Comparison of ENCODE assay signal across 1 cellular context in genomic region chr15:78321786-78322185, GRCh38.
TF ChIP-seq lines count a peak whose summit lies in the region.

No MANE protein-coding gene starts in this region.

TF ChIP-seq in IMR-90, 13 proteins besides CTCF, POLR2A, EP300 and RAD21:
- TF ChIP-seq FOS (IDR thresholded peaks at IDR 0.05; ENCODE audit: low read depth, low read length) (no peak), NFE2L2 (IDR thresholded peaks at IDR 0.05; ENCODE audit: low read depth, low read length) (no peak), MAFK (IDR thresholded peaks at IDR 0.05; ENCODE audit: low read depth, low read length) (no peak), MAZ (IDR thresholded peaks at IDR 0.05; ENCODE audit: borderline replicate concordance, low read depth, low read length) (no peak), CHD1 (IDR thresholded peaks at IDR 0.05; ENCODE audit: low read depth, low read length) (no peak), USF2 (IDR thresholded peaks at IDR 0.05; ENCODE audit: low read depth, low read length) (no peak), ELK1 (IDR thresholded peaks at IDR 0.05; ENCODE audit: borderline replicate concordance, low read depth, low read length) (no peak), CEBPB (IDR thresholded peaks at IDR 0.05; ENCODE audit: low read depth, low read length) (no peak), RFX5 (IDR thresholded peaks at IDR 0.05; ENCODE audit: low read depth, low read length) (no peak), RCOR1 (IDR thresholded peaks at IDR 0.05; ENCODE audit: insufficient replicate concordance, low read length) (no peak), MXI1 (IDR thresholded peaks at IDR 0.05; ENCODE audit: borderline replicate concordance, low read depth, low read length) (no peak), SMC3 (IDR thresholded peaks at IDR 0.05; ENCODE audit: low read depth, low read length) (no peak), BHLHE40 (IDR thresholded peaks at IDR 0.05; ENCODE audit: low read depth, low read length) (no peak)
